Comparison of ENCODE assay signal across 8 cellular contexts in the genomic region with DNA sequence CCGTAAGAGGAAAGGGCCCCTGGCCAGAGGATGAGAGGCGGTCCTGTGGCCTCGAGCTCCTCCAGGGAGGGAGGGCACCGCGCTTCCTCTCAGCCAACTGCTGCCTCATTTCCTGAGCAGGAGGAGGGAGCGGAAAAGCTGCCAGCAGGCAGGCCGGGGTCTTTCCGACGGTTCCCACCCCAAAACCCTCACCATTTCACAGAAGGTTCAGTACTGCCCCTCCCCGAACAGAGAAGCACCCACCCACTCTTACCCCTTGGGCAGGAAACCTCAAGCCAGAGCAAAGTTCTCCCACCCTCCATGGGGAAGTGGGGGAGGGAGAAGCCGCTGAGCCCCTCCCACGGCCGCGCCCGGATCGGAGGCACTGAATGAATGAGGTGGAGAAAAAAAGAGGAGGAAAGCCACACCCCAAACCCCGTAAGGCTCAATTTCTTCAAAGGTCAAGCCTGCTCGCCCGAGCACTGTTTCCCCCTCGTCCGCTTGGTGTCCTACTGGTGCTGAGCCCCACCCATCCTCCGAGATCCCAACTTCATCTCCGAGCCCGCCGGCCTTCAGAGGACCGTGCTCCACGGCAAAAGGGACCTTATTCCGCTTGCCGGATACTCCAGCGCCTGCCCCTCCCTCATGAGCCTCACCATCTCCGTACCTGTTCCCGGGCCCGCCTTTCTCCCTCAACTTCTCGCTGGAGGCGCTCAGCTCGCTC. TPM values are rescaled to one million over a fixed set of nuclear protein-coding genes. Genes with fewer than 3 reads are reported as not detected.
DNase-seq lines count a peak whose midpoint lies in the region; ATAC-seq and TF ChIP-seq lines count a peak whose summit lies in the region.

No MANE protein-coding gene starts in this region.

- H3K27me3 Mint-ChIP-seq in IgD-negative memory B cell, result no peaks in the 10 kb centered on the region
- no peaks in the 10 kb centered on the region for H3K27me3 Mint-ChIP-seq in activated naive CD8-positive, alpha-beta T cell treated with anti-CD3 and anti-CD28 coated beads, Interleukin-2, amount 10 ng/mL, durations not matched to agents 7 days and 5 days

- no peak for TF ChIP-seq POLR2A in heart left ventricle (IDR thresholded peaks at IDR 0.05)

- no peaks in the 10 kb centered on the region for H3K9me3 ChIP-seq in heart left ventricle

- H3K9me3 Mint-ChIP-seq in IgD-negative memory B cell, result no peaks in the 10 kb centered on the region
- H3K9me3 Mint-ChIP-seq in activated naive CD8-positive, alpha-beta T cell treated with anti-CD3 and anti-CD28 coated beads, Interleukin-2, amount 10 ng/mL, durations not matched to agents 7 days and 5 days, result no peaks in the 10 kb centered on the region

- no peaks in the 10 kb centered on the region for H3K27me3 ChIP-seq in heart left ventricle

- peak overlapping the region; percentile 92 to 100 (median 100) for H3K4me3 Mint-ChIP-seq in IgD-negative memory B cell
- peak overlapping the region; percentile 99 for H3K4me3 Mint-ChIP-seq in activated naive CD8-positive, alpha-beta T cell treated with anti-CD3 and anti-CD28 coated beads, Interleukin-2, amount 10 ng/mL, durations not matched to agents 7 days and 5 days

- POLR2A ChIA-PET in activated naive CD8-positive, alpha-beta T cell treated with anti-CD3 and anti-CD28 coated beads, Interleukin-2, amount 10 ng/mL, durations not matched to agents 7 days and 5 days (lab: Charles Lee), result interaction anchor here (0.6 to 4.0 kb wide), 18 partner anchors 11 to 236 kb away, joined by 3 to 70 read pairs (median 4); a partner anchor contains a TSS

- peak; percentile 65 for DNase-seq in D341Med (ENCODE audit: low spot score)
- DNase-seq in SKM-1 treated with dmso at 0.1 percent for 144 hours (lab: John Stamatoyannopoulos, UW; ENCODE audit: unreplicated experiment), result peak; percentile 99
- DNase-seq in activated naive CD8-positive, alpha-beta T cell treated with anti-CD3 and anti-CD28 coated beads, Interleukin-2, amount 10 ng/mL, durations not matched to agents 7 days and 5 days, result peak; percentile 83
- DNase-seq in heart left ventricle, result peak; percentile 78 to 87 (median 81)
- peak; percentile 95 for DNase-seq in posterior vena cava (ENCODE audit: low spot score)
- DNase-seq in ureter (ENCODE audit: low spot score), result peak; percentile 77

- no peak for TF ChIP-seq CTCF in heart left ventricle (IDR thresholded peaks at IDR 0.05)

- peaks cover 37 to 46% (median 39%) of the 10 kb centered on the region in 3 donors for H3K4me1 Mint-ChIP-seq in IgD-negative memory B cell
- peaks cover 44% of the 10 kb centered on the region for H3K4me1 Mint-ChIP-seq in activated naive CD8-positive, alpha-beta T cell treated with anti-CD3 and anti-CD28 coated beads, Interleukin-2, amount 10 ng/mL, durations not matched to agents 7 days and 5 days

- intact Hi-C loops in heart left ventricle (cut with DNase I) (loop anchor here in 3 of 10 donors (2.0 to 10.0 kb wide), 3 partner anchors 38 to 188 kb away; a partner anchor contains a TSS), posterior vena cava (cut with DNase I) (no loop called here)

- H3K36me3 Mint-ChIP-seq in IgD-negative memory B cell, result no peaks in the 10 kb centered on the region
- H3K36me3 Mint-ChIP-seq in activated naive CD8-positive, alpha-beta T cell treated with anti-CD3 and anti-CD28 coated beads, Interleukin-2, amount 10 ng/mL, durations not matched to agents 7 days and 5 days, result peaks cover 32% of the 10 kb centered on the region

- H3K4me3 ChIP-seq in heart left ventricle, result peak overlapping the region; percentile 84 to 100 (median 96)

- peak overlapping the region; percentile 93 to 98 (median 98) for H3K27ac Mint-ChIP-seq in IgD-negative memory B cell
- peak overlapping the region; percentile 100 for H3K27ac Mint-ChIP-seq in activated naive CD8-positive, alpha-beta T cell treated with anti-CD3 and anti-CD28 coated beads, Interleukin-2, amount 10 ng/mL, durations not matched to agents 7 days and 5 days

- ATAC-seq in GM21390 (IDR thresholded peaks at IDR 0.05; ENCODE audit: unreplicated experiment) (peak; percentile 58), heart left ventricle (peak; percentile 43 to 80 (median 68))
- ATAC-seq in activated naive CD8-positive, alpha-beta T cell treated with anti-CD3 and anti-CD28 coated beads, Interleukin-2, amount 10 ng/mL, durations not matched to agents 7 days and 5 days (ENCODE audit: low read depth), result peak; percentile 82

- H3K4me1 ChIP-seq in heart left ventricle, result peaks cover 8 to 55% (median 50%) of the 10 kb centered on the region in 12 donors

- H3K27ac ChIP-seq in heart left ventricle, result peak overlapping the region; percentile 19 to 98 (median 94)

- H3K36me3 ChIP-seq in heart left ventricle, result peaks cover 0 to 28% (median 0%) of the 10 kb centered on the region in 9 donors

- WGBS in heart left ventricle, 4 donors, result 0 to 1% (median 0%) methylated on average over 27 to 36 of the region's 36 CpGs

RNA-seq across cellular contexts. Expression of a gene that starts 9.4 kb away (rescaled TPM):
- polyA plus RNA-seq in IgD-negative memory B cell, result 878 TPM
- total RNA-seq in activated naive CD8-positive, alpha-beta T cell treated with anti-CD3 and anti-CD28 coated beads, Interleukin-2, amount 10 ng/mL, durations not matched to agents 7 days and 5 days, result 100 to 1,000 TPM; 654 to 664 TPM
- total RNA-seq in heart left ventricle, result 100 to 1,000 TPM in 7 of 9 donors, 10 to 100 TPM in 2; 76.5 to 259 (median 120) TPM
- 100 to 1,000 TPM; 101 to 163 TPM for polyA plus RNA-seq in heart left ventricle
- 100 to 1,000 TPM; 177 to 189 TPM for total RNA-seq in posterior vena cava
- 242 TPM for total RNA-seq in ureter

RNA-seq across cellular contexts. Expression of a gene that starts 23.6 kb away (rescaled TPM):
- not detected for polyA plus RNA-seq in IgD-negative memory B cell
- total RNA-seq in activated naive CD8-positive, alpha-beta T cell treated with anti-CD3 and anti-CD28 coated beads, Interleukin-2, amount 10 ng/mL, durations not matched to agents 7 days and 5 days, result not detected
- not detected for total RNA-seq in heart left ventricle
- not detected for polyA plus RNA-seq in heart left ventricle
- not detected for total RNA-seq in posterior vena cava
- not detected for total RNA-seq in ureter

RNA-seq across cellular contexts. Expression of a gene that starts 27.6 kb away (rescaled TPM):
- not detected for polyA plus RNA-seq in IgD-negative memory B cell
- total RNA-seq in activated naive CD8-positive, alpha-beta T cell treated with anti-CD3 and anti-CD28 coated beads, Interleukin-2, amount 10 ng/mL, durations not matched to agents 7 days and 5 days, result under 1 TPM; 0.11 to 0.17 TPM
- total RNA-seq in heart left ventricle, result under 1 TPM in 3 of 9 donors, not detected in 6; 0.04 to 0.31 (median 0.05) TPM
- not detected for polyA plus RNA-seq in heart left ventricle
- total RNA-seq in posterior vena cava, result under 1 TPM; 0.05 to 0.14 TPM
- 0.39 TPM for total RNA-seq in ureter

RNA-seq across cellular contexts. Expression of a gene that starts 38.3 kb away (rescaled TPM):
- polyA plus RNA-seq in IgD-negative memory B cell, result 60.6 TPM
- total RNA-seq in activated naive CD8-positive, alpha-beta T cell treated with anti-CD3 and anti-CD28 coated beads, Interleukin-2, amount 10 ng/mL, durations not matched to agents 7 days and 5 days, result 100 to 1,000 TPM; 192 to 195 TPM
- total RNA-seq in heart left ventricle, result 100 to 1,000 TPM in 5 of 9 donors, 10 to 100 TPM in 4; 57.4 to 142 (median 100) TPM
- 10 to 100 TPM; 61.6 to 88.3 TPM for polyA plus RNA-seq in heart left ventricle
- 100 to 1,000 TPM in 1 of 2 donors, 10 to 100 TPM in 1; 94.2 to 104 TPM for total RNA-seq in posterior vena cava
- total RNA-seq in ureter, result 195 TPM

Comparison
In these comparisons a context has a peak if more than half of its experiments do, and no peak if none do; other contexts are left out.
1. Peak in every context shown above with its lines: DNase-seq, ATAC-seq, H3K4me3 ChIP-seq and H3K27ac ChIP-seq.